21 cellular contexts compared by ENCODE assay signal in genomic region chr5:152546493-152546892, GRCh38.
"Had no signal": no experiment of that assay in that cellular context is flagged by ENCODE, and none has a peak within 500 bp of the region (broad histone marks: within the 10 kb centered on the region; RNA-seq: fewer than 3 reads in every experiment).

No MANE protein-coding gene starts in this region.

- H3K4me3 Mint-ChIP-seq: activated CD4-positive, alpha-beta memory T cell treated with anti-CD3 and anti-CD28 coated beads for 36 hours; activated naive CD4-positive, alpha-beta T cell treated with anti-CD3 and anti-CD28 coated beads, Interleukin-2, amount 10 ng/mL, durations not matched to agents 7 days and 5 days; activated naive CD8-positive, alpha-beta T cell; T-helper 1 cell treated with Interleukin-12 subunit alpha and Interleukin-12 subunit beta and Interleukin-4 antibody, amounts not matched to agents 30 μg/mL and 1 μg/mL, for 36 hours; T-helper 2 cell treated with Interferon-gamma antibody and Interleukin-4, amounts not matched to agents 5 μg/mL and 100 μg/mL, for 36 hours had no signal

- DNase-seq: activated CD4-positive, alpha-beta memory T cell treated with anti-CD3 and anti-CD28 coated beads for 36 hours; activated CD4-positive, alpha-beta T cell treated with anti-CD3 and anti-CD28 coated beads, Interleukin-2, amount 50 U/mL, for 1 hour; activated CD8-positive, alpha-beta memory T cell treated with anti-CD3 and anti-CD28 coated beads, Interleukin-2, amount 50 U/mL, for 48 hours; activated effector memory CD4-positive, alpha-beta T cell treated with Interleukin-2 at 50 U/mL for 16 hours; activated naive CD4-positive, alpha-beta T cell treated with anti-CD3 and anti-CD28 coated beads, Interleukin-2, amount 10 ng/mL, durations not matched to agents 7 days and 5 days; activated T-cell treated with anti-CD3 and anti-CD28 coated beads, Interleukin-2, amount 50 U/mL, for 48 hours; amygdala; caudate nucleus; cerebellar nuclear complex; Kasumi-1; KG1; NCI-H1048; NCI-H1105 treated with DMSO at 0.1 percent for 48 hours; NCI-H1436; NCI-H1930; NK-92 treated with Interleukin-12 subunit alpha and Interleukin-12 subunit beta, amount 100 ng/mL, for 24 hours; Right ventricle myocardium superior had no signal

- H3K27ac Mint-ChIP-seq: activated CD4-positive, alpha-beta memory T cell treated with anti-CD3 and anti-CD28 coated beads for 36 hours; activated naive CD4-positive, alpha-beta T cell treated with anti-CD3 and anti-CD28 coated beads, Interleukin-2, amount 10 ng/mL, durations not matched to agents 7 days and 5 days; activated naive CD8-positive, alpha-beta T cell; T-helper 1 cell treated with Interleukin-12 subunit alpha and Interleukin-12 subunit beta and Interleukin-4 antibody, amounts not matched to agents 30 μg/mL and 1 μg/mL, for 36 hours; T-helper 2 cell treated with Interferon-gamma antibody and Interleukin-4, amounts not matched to agents 5 μg/mL and 100 μg/mL, for 36 hours had no signal

- H3K27ac ChIP-seq: ascending aorta had no signal

- H3K9me3 Mint-ChIP-seq: activated CD4-positive, alpha-beta memory T cell treated with anti-CD3 and anti-CD28 coated beads for 36 hours; activated naive CD4-positive, alpha-beta T cell treated with anti-CD3 and anti-CD28 coated beads, Interleukin-2, amount 10 ng/mL, durations not matched to agents 7 days and 5 days; T-helper 1 cell treated with Interleukin-12 subunit alpha and Interleukin-12 subunit beta and Interleukin-4 antibody, amounts not matched to agents 30 μg/mL and 1 μg/mL, for 36 hours; T-helper 2 cell treated with Interferon-gamma antibody and Interleukin-4, amounts not matched to agents 5 μg/mL and 100 μg/mL, for 36 hours had no signal

- H3K36me3 Mint-ChIP-seq: activated CD4-positive, alpha-beta memory T cell treated with anti-CD3 and anti-CD28 coated beads for 36 hours; activated naive CD4-positive, alpha-beta T cell treated with anti-CD3 and anti-CD28 coated beads, Interleukin-2, amount 10 ng/mL, durations not matched to agents 7 days and 5 days; activated naive CD8-positive, alpha-beta T cell had no signal

- H3K36me3 ChIP-seq: ascending aorta had no signal

- H3K9me3 ChIP-seq: ascending aorta had no signal

- H3K4me3 ChIP-seq: ascending aorta had no signal

- H3K4me1 Mint-ChIP-seq: activated naive CD4-positive, alpha-beta T cell treated with anti-CD3 and anti-CD28 coated beads, Interleukin-2, amount 10 ng/mL, durations not matched to agents 7 days and 5 days had no signal

- H3K4me1 ChIP-seq: ascending aorta had no signal

- H3K27me3 ChIP-seq: ascending aorta had no signal
